1 cellular context compared by ENCODE assay signal in genomic region chr6:169976301-169977081, GRCh38.
A peak's percentile ranks its signal among the peaks of the same experiment; 100 is the strongest.
TF ChIP-seq lines count a peak whose summit lies in the region.

No MANE protein-coding gene starts in this region.

TF ChIP-seq in endothelial cell of umbilical vein, 7 proteins besides CTCF, POLR2A, EP300 and RAD21 (continued from another document):
- peak; percentile 23 for TF ChIP-seq FOS (IDR thresholded peaks at IDR 0.05; ENCODE audit: borderline replicate concordance, insufficient read depth, low read length)
- TF ChIP-seq JUN (IDR thresholded peaks at IDR 0.05; ENCODE audit: borderline replicate concordance, insufficient read depth, insufficient read length, low read depth), result no peak
- TF ChIP-seq MYC (IDR thresholded peaks at IDR 0.05; ENCODE audit: low read depth, low read length), result no peak
